Comparison of ENCODE assay signal across 8 cellular contexts in genomic region chr3:134406331-134407246, GRCh38. TPM values are rescaled to one million over a fixed set of nuclear protein-coding genes. Genes with fewer than 3 reads are reported as not detected.
DNase-seq lines count a peak whose midpoint lies in the region; ATAC-seq, FAIRE-seq and TF ChIP-seq lines count a peak whose summit lies in the region.

No MANE protein-coding gene starts in this region.

- DNase-seq in NCI-H1092 (lab: John Stamatoyannopoulos, UW) = peak; percentile 88
- peak; percentile 99 for DNase-seq in WERI-Rb-1
- no peak for DNase-seq in right atrium auricular region (ENCODE audit: low spot score)
- DNase-seq in putamen (ENCODE audit: low spot score) = peak; percentile 87
- DNase-seq in urothelium cell line (ENCODE audit: low spot score) = no peak
- no peak for DNase-seq in 8988T
- no peak for DNase-seq in HEK293T (ENCODE audit: extremely low spot score)

- H3K36me3 ChIP-seq in WERI-Rb-1 (no peaks in the 10 kb centered on the region), right atrium auricular region (no peaks in the 10 kb centered on the region)

- H3K27me3 ChIP-seq in WERI-Rb-1 (ENCODE audit: insufficient read depth, low read depth, severe bottlenecking) (no peaks in the 10 kb centered on the region), right atrium auricular region (no peaks in the 10 kb centered on the region)

- H3K4me3 ChIP-seq in WERI-Rb-1 (ENCODE audit: low read depth, low read length) = peak overlapping the region; percentile 39
- peak overlapping the region; percentile 37 to 55 for H3K4me3 ChIP-seq in right atrium auricular region

- no peak for ATAC-seq in GM21619 (IDR thresholded peaks at IDR 0.05; ENCODE audit: unreplicated experiment)

- H3K27ac ChIP-seq in WERI-Rb-1 (peak overlapping the region; percentile 99), right atrium auricular region (peak overlapping the region in 1 of 2 donors; percentile 37)

- POLR2A ChIA-PET in HEK293T (lab: Yijun Ruan, JAX) = no interaction called here

- CTCF ChIA-PET in HEK293T (lab: Yijun Ruan, JAX) = no interaction called here

- no peak for FAIRE-seq in urothelium cell line (lab: Jason Lieb, UNC)

- no peak for TF ChIP-seq CTCF in WERI-Rb-1 (IDR thresholded peaks at IDR 0.05; ENCODE audit: low read depth, low read length)
- peak in 1 of 2 donors; percentile 19 for TF ChIP-seq CTCF in right atrium auricular region (IDR thresholded peaks at IDR 0.05)

- peaks cover 0 to 16% of the 10 kb centered on the region in 2 donors for H3K4me1 ChIP-seq in right atrium auricular region

- H3K9me3 ChIP-seq in WERI-Rb-1 (ENCODE audit: severe bottlenecking) (peaks cover 19% of the 10 kb centered on the region), right atrium auricular region (peaks cover 0 to 10% of the 10 kb centered on the region in 2 donors)

TF ChIP-seq in HEK293T, 16 proteins besides CTCF, POLR2A, EP300 and RAD21:
- TF ChIP-seq LEF1 (IDR thresholded peaks at IDR 0.05; ENCODE audit: borderline replicate concordance) = no peak
- no peak for TF ChIP-seq TARDBP (IDR thresholded peaks at IDR 0.05)
- no peak for TF ChIP-seq ELF4 (IDR thresholded peaks at IDR 0.05)
- no peak for TF ChIP-seq L3MBTL2 (conservative IDR thresholded peaks at IDR 0.05)
- TF ChIP-seq PKNOX1 (IDR thresholded peaks at IDR 0.05) = no peak
- TF ChIP-seq NFRKB (IDR thresholded peaks at IDR 0.05) = no peak
- TF ChIP-seq ARNT (IDR thresholded peaks at IDR 0.05) = no peak
- TF ChIP-seq ZNF384 (IDR thresholded peaks at IDR 0.05) = no peak
- TF ChIP-seq FOXK2 (IDR thresholded peaks at IDR 0.05) = no peak
- TF ChIP-seq SP1 (IDR thresholded peaks at IDR 0.05) = no peak
- TF ChIP-seq BHLHE40 (IDR thresholded peaks at IDR 0.05; ENCODE audit: borderline replicate concordance) = no peak
- TF ChIP-seq FOXM1 (IDR thresholded peaks at IDR 0.05; ENCODE audit: borderline replicate concordance) = no peak
- TF ChIP-seq SUZ12 (IDR thresholded peaks at IDR 0.05) = no peak
- no peak for TF ChIP-seq FOXA1 (IDR thresholded peaks at IDR 0.05)
- TF ChIP-seq CTBP1 (IDR thresholded peaks at IDR 0.05; ENCODE audit: borderline replicate concordance) = no peak
- TF ChIP-seq HDGF (IDR thresholded peaks at IDR 0.05; ENCODE audit: borderline replicate concordance) = no peak

RNA-seq across cellular contexts. Expression of gene AMOTL2, which starts 32.3 kb away (rescaled TPM):
- 100 to 1,000 TPM in 1 of 2 donors, 10 to 100 TPM in 1; 62.3 to 119 TPM for total RNA-seq in right atrium auricular region

Comparison
In these comparisons a context has a peak if more than half of its experiments do, and no peak if none do; other contexts are left out.
1. DNase-seq: peak in NCI-H1092 (single experiment), WERI-Rb-1 (single experiment) and putamen (single experiment); none in right atrium auricular region (single experiment), urothelium cell line (single experiment), 8988T (single experiment) and HEK293T (single experiment).